In genomic region chr1:12284486-12284885, GRCh38 we compare ENCODE assay signal across 30 cellular contexts.
"Had no signal": no experiment of that assay in that cellular context is flagged by ENCODE, and none has a peak within 500 bp of the region (broad histone marks: within the 10 kb centered on the region; RNA-seq: fewer than 3 reads in every experiment).

No MANE protein-coding gene starts in this region.

- H3K27me3 ChIP-seq: adrenal gland, body of pancreas, cardiac muscle cell, colonic mucosa, esophagus muscularis mucosa, gastroesophageal sphincter, heart right ventricle had no signal

- H3K4me1 ChIP-seq: adrenal gland, body of pancreas, colonic mucosa, gastroesophageal sphincter had no signal

- DNase-seq: activated CD4-positive, alpha-beta memory T cell treated with anti-CD3 and anti-CD28 coated beads for 36 hours; activated CD4-positive, alpha-beta T cell treated with anti-CD3 and anti-CD28 coated beads for 36 hours; activated CD4-positive, alpha-beta T cell treated with anti-CD3 and anti-CD28 coated beads, Interleukin-2, amount 10 ng/mL, durations not matched to agents 24 days and 14 days; activated CD4-positive, CD25-positive, alpha-beta regulatory T cell; activated CD4-positive, CD25-positive, alpha-beta regulatory T cell treated with anti-CD3 and anti-CD28 coated beads, Interleukin-2, amount 50 U/mL, for 72 hours; activated CD8-positive, alpha-beta memory T cell treated with anti-CD3 and anti-CD28 coated beads, Interleukin-2, amount 10 ng/mL, durations not matched to agents 7 days and 5 days; activated CD8-positive, alpha-beta memory T cell treated with anti-CD3 and anti-CD28 coated beads, Interleukin-2, amount 50 U/mL, for 4 hours; activated CD8-positive, alpha-beta T cell treated with anti-CD3 and anti-CD28 coated beads, Interleukin-2, amount 10 ng/mL, durations not matched to agents 7 days and 5 days; activated effector memory CD4-positive, alpha-beta T cell treated with anti-CD3 and anti-CD28 coated beads, Interleukin-2, amount 50 U/mL, for 16 hours; activated naive CD4-positive, alpha-beta T cell treated with anti-CD3 and anti-CD28 coated beads for 36 hours; activated naive CD8-positive, alpha-beta T cell treated with anti-CD3 and anti-CD28 coated beads for 36 hours; activated naive CD8-positive, alpha-beta T cell treated with anti-CD3 and anti-CD28 coated beads, Interleukin-2, amount 50 U/mL, for 24 hours; activated T-cell treated with anti-CD3 and anti-CD28 coated beads, Interleukin-2, amount 50 U/mL, for 1 hour; activated T-cell treated with anti-CD3 and anti-CD28 coated beads, Interleukin-2, amount 50 U/mL, for 48 hours; adrenal gland; amygdala; aorta; body of pancreas; central memory CD4-positive, alpha-beta T cell; cerebellar nuclear complex; colonic mucosa; effector CD8-positive, alpha-beta T cell; foreskin melanocyte; heart right ventricle; T-helper 2 cell had no signal

- ATAC-seq: activated CD4-positive, alpha-beta T cell treated with anti-CD3 and anti-CD28 coated beads for 36 hours; activated CD8-positive, alpha-beta memory T cell treated with anti-CD3 and anti-CD28 coated beads, Interleukin-2, amount 10 ng/mL, durations not matched to agents 7 days and 5 days; activated CD8-positive, alpha-beta T cell treated with anti-CD3 and anti-CD28 coated beads, Interleukin-2, amount 10 ng/mL, durations not matched to agents 7 days and 5 days; activated naive CD8-positive, alpha-beta T cell treated with anti-CD3 and anti-CD28 coated beads, Interleukin-2, amount 50 U/mL, for 24 hours; body of pancreas; gastroesophageal sphincter; heart right ventricle had no signal

- H3K27ac ChIP-seq: adrenal gland, body of pancreas, cardiac muscle cell, colonic mucosa, esophagus muscularis mucosa, gastroesophageal sphincter, heart right ventricle had no signal

- H3K36me3 ChIP-seq: colonic mucosa had no signal

- FAIRE-seq: endometrium, endothelial cell of umbilical vein had no signal

- H3K4me3 ChIP-seq: adrenal gland, body of pancreas, cardiac muscle cell, colonic mucosa, esophagus muscularis mucosa, gastroesophageal sphincter, heart right ventricle had no signal
